Comparison of ENCODE assay signal across 13 cellular contexts in the genomic region with DNA sequence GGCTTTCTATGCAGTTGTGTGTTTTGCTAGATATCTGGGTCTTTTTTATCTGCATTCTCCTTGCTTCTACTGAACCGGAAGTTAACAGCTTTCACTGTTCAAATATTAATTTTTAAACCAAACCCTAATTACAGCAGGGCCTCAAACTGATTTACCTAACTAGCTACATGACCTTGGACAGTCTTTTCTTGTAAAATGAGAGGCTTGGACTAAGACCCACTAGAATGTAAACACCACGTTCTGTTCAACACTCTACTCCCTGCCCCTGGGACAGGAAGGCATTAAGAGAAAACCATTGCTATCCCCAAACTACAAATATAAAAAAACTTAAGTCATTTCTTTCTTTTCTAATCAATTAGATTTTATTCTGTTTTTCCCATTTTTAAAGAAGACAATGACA. TPM values are rescaled to one million over a fixed set of nuclear protein-coding genes. Genes with fewer than 3 reads are reported as not detected.
DNase-seq lines count a peak whose midpoint lies in the region; ATAC-seq, FAIRE-seq and TF ChIP-seq lines count a peak whose summit lies in the region.
"Had no signal": no experiment of that assay in that cellular context is flagged by ENCODE, and none has a peak within 500 bp of the region (broad histone marks: within the 10 kb centered on the region; RNA-seq: fewer than 3 reads in every experiment).

No MANE protein-coding gene starts in this region.

- intact Hi-C loops in thyroid gland (cut with DNase I) (no loop called here), sciatic nerve (cut with DNase I) (no loop called here)

- H3K27ac ChIP-seq in BLaER1 treated with 17β-estradiol and CSF1 and Interleukin-3, amounts not matched to agents 10 nM and 100 nM = peak overlapping the region in 8 of 11 experiments; percentile 18 to 99 (median 38); a peak in 12 of 22 replicates
- H3K27ac ChIP-seq in muscle layer of colon (ENCODE audit: low read depth, low read length) (peak overlapping the region; percentile 58), thyroid gland (no peak overlapping the region)
- H3K27ac ChIP-seq: suprapubic skin had no signal

- no peaks in the 10 kb centered on the region for H3K27me3 Mint-ChIP-seq in activated CD4-positive, alpha-beta memory T cell treated with anti-CD3 and anti-CD28 coated beads, Interleukin-2, amount 10 ng/mL, durations not matched to agents 7 days and 5 days

- POLR2A ChIA-PET in activated CD4-positive, alpha-beta memory T cell treated with anti-CD3 and anti-CD28 coated beads, Interleukin-2, amount 10 ng/mL, durations not matched to agents 7 days and 5 days (lab: Charles Lee) = interaction anchor here (2.1 kb wide), 1 partner anchor 11 kb away, joined by 6 read pairs; no protein-coding TSS in a partner anchor

- H3K4me1 ChIP-seq in BLaER1 treated with 17β-estradiol and CSF1 and Interleukin-3, amounts not matched to agents 10 nM and 100 nM = peaks cover 44 to 76% (median 53%) of the 10 kb centered on the region in 10 experiments
- H3K4me1 ChIP-seq in muscle layer of colon (ENCODE audit: insufficient read depth, low read length) (peaks cover 46% of the 10 kb centered on the region), thyroid gland (peaks cover 25 to 48% of the 10 kb centered on the region in 2 donors)

- peak overlapping the region; percentile 87 to 98 (median 94); a peak in 18 of 20 replicates for H3K4me3 ChIP-seq in BLaER1 treated with 17β-estradiol and CSF1 and Interleukin-3, amounts not matched to agents 10 nM and 100 nM
- H3K4me3 ChIP-seq in muscle layer of colon (ENCODE audit: low read depth in 1 of 2, low read length in 2 of 2) (peak overlapping the region in 1 of 2 donors; percentile 26), thyroid gland (replicated peaks in 1 of 3) (no peak overlapping the region)
- H3K4me3 ChIP-seq: suprapubic skin had no signal

- H3K4me2 ChIP-seq in BLaER1 treated with 17β-estradiol and CSF1 and Interleukin-3, amounts not matched to agents 10 nM and 100 nM = peak overlapping the region; percentile 82 to 98 (median 92)

- CTCF ChIA-PET in activated CD4-positive, alpha-beta memory T cell treated with anti-CD3 and anti-CD28 coated beads, Interleukin-2, amount 10 ng/mL, durations not matched to agents 7 days and 5 days (lab: Charles Lee) = interaction anchor here (0.6 to 3.4 kb wide), 4 partner anchors 59 to 386 kb away, joined by 3 to 13 read pairs (median 3); no protein-coding TSS in a partner anchor

- peaks cover 27 to 79% (median 72%) of the 10 kb centered on the region in 11 experiments; a peak in 18 of 22 replicates for H4K20me1 ChIP-seq in BLaER1 treated with 17β-estradiol and CSF1 and Interleukin-3, amounts not matched to agents 10 nM and 100 nM

- no peak for TF ChIP-seq POLR2A in thyroid gland (IDR thresholded peaks at IDR 0.05)

- H3K4me3 Mint-ChIP-seq in activated CD4-positive, alpha-beta memory T cell treated with anti-CD3 and anti-CD28 coated beads, Interleukin-2, amount 10 ng/mL, durations not matched to agents 7 days and 5 days = peak overlapping the region; percentile 33

- H3K4me1 Mint-ChIP-seq in activated CD4-positive, alpha-beta memory T cell treated with anti-CD3 and anti-CD28 coated beads, Interleukin-2, amount 10 ng/mL, durations not matched to agents 7 days and 5 days = peaks cover 60% of the 10 kb centered on the region

- no peaks in the 10 kb centered on the region for H3K27me3 ChIP-seq in BLaER1 treated with 17β-estradiol and CSF1 and Interleukin-3, amounts not matched to agents 10 nM and 100 nM
- H3K27me3 ChIP-seq in muscle layer of colon (ENCODE audit: control insufficient read depth in 1 of 2, insufficient read depth in 2 of 2, low read length in 2 of 2) (no peaks in the 10 kb centered on the region), thyroid gland (no peaks in the 10 kb centered on the region)
- H3K27me3 ChIP-seq: suprapubic skin had no signal

- peaks cover 0 to 17% (median 7%) of the 10 kb centered on the region in 11 experiments; a peak in 14 of 22 replicates for H3K36me3 ChIP-seq in BLaER1 treated with 17β-estradiol and CSF1 and Interleukin-3, amounts not matched to agents 10 nM and 100 nM
- H3K36me3 ChIP-seq in muscle layer of colon (ENCODE audit: insufficient read depth, low read length) (no peaks in the 10 kb centered on the region), thyroid gland (no peaks in the 10 kb centered on the region)
- H3K36me3 ChIP-seq: suprapubic skin had no signal

- no peak for ATAC-seq in sciatic nerve
- ATAC-seq: HCT116, WTC11 had no signal

- TF ChIP-seq CTCF in thyroid gland (IDR thresholded peaks at IDR 0.05) = no peak

- 57 to 72% methylated on average over 2 of the region's 2 CpGs for WGBS in thyroid gland, 2 donors

- peak overlapping the region in 8 of 11 experiments; percentile 22 to 99 (median 80); a peak in 13 of 22 replicates for H3K9ac ChIP-seq in BLaER1 treated with 17β-estradiol and CSF1 and Interleukin-3, amounts not matched to agents 10 nM and 100 nM
- no peak overlapping the region for H3K9ac ChIP-seq in muscle layer of colon (ENCODE audit: low read length)

- H3K36me3 Mint-ChIP-seq in activated CD4-positive, alpha-beta memory T cell treated with anti-CD3 and anti-CD28 coated beads, Interleukin-2, amount 10 ng/mL, durations not matched to agents 7 days and 5 days (ENCODE audit: low read depth) = peaks cover 22% of the 10 kb centered on the region
- H3K36me3 Mint-ChIP-seq: WTC11 had no signal

- FAIRE-seq in GM19239 (lab: Jason Lieb, UNC) = peak; percentile 63
- FAIRE-seq: endometrium had no signal

- peak overlapping the region; percentile 32 for H3K27ac Mint-ChIP-seq in activated CD4-positive, alpha-beta memory T cell treated with anti-CD3 and anti-CD28 coated beads, Interleukin-2, amount 10 ng/mL, durations not matched to agents 7 days and 5 days
- H3K27ac Mint-ChIP-seq: WTC11 had no signal

- no peaks in the 10 kb centered on the region for H3K9me3 Mint-ChIP-seq in activated CD4-positive, alpha-beta memory T cell treated with anti-CD3 and anti-CD28 coated beads, Interleukin-2, amount 10 ng/mL, durations not matched to agents 7 days and 5 days
- H3K9me3 Mint-ChIP-seq: WTC11 had no signal

- DNase-seq in GM19239 (ENCODE audit: insufficient read length, low spot score) (no peak), thyroid gland (no peak), kidney tubule cell (ENCODE audit: low spot score) (no peak), sciatic nerve (ENCODE audit: low spot score) (no peak), DMS53 treated with DMSO at 0.1 percent for 48 hours (lab: John Stamatoyannopoulos, UW; ENCODE audit: unreplicated experiment) (no peak)
- DNase-seq in activated CD4-positive, alpha-beta memory T cell treated with anti-CD3 and anti-CD28 coated beads, Interleukin-2, amount 10 ng/mL, durations not matched to agents 7 days and 5 days = no peak
- DNase-seq: GDM1 had no signal

- H3K9me3 ChIP-seq in BLaER1 treated with 17β-estradiol and CSF1 and Interleukin-3, amounts not matched to agents 10 nM and 100 nM (replicated peaks in 1 of 11) = no peaks in the 10 kb centered on the region
- no peaks in the 10 kb centered on the region for H3K9me3 ChIP-seq in muscle layer of colon (ENCODE audit: low read length)
- no peaks in the 10 kb centered on the region for H3K9me3 ChIP-seq in thyroid gland
- H3K9me3 ChIP-seq: suprapubic skin had no signal

RNA-seq across cellular contexts. Expression of a gene that starts 3.7 kb away (rescaled TPM):
- total RNA-seq in activated CD4-positive, alpha-beta memory T cell treated with anti-CD3 and anti-CD28 coated beads, Interleukin-2, amount 10 ng/mL, durations not matched to agents 7 days and 5 days = 10 to 100 TPM; 34.9 to 35.6 TPM
- total RNA-seq in thyroid gland (10 to 100 TPM; 38.5 to 74.6 (median 43.4) TPM), sciatic nerve (57.6 TPM)

Comparison
In these comparisons a context has a peak if more than half of its experiments do, and no peak if none do; other contexts are left out.
1. H3K27ac ChIP-seq: peak in BLaER1 treated with 17β-estradiol and CSF1 and Interleukin-3, amounts not matched to agents 10 nM and 100 nM (8 of 11) and muscle layer of colon (single experiment); none in thyroid gland (0 of 3).
2. H3K4me3 ChIP-seq: peak in BLaER1 treated with 17β-estradiol and CSF1 and Interleukin-3, amounts not matched to agents 10 nM and 100 nM (10 of 10); none in thyroid gland (0 of 3).